Comparison of ENCODE assay signal across 1 cellular context in the genomic region with DNA sequence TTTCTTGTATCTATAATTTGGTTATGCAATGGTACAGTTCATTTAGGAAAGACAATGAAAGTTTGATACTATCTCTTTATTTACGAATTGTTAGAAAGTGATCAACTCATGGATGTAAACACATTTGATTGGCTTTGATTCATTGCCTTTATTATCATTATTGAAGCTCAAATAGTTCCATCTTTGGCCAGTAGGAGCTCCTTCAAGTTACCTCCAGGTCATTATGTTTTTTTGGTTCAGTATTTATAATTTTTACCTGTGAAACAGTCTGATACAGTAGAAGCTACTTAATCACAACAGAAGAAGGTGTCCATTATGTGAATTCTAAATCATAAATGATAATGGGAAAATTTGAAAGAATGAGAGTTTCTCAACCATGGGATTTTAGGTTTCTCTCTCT.
TF ChIP-seq lines count a peak whose summit lies in the region.

No MANE protein-coding gene starts in this region.

TF ChIP-seq in HCT116, 20 proteins besides CTCF, POLR2A, EP300 and RAD21:
- no peak for TF ChIP-seq CBX3 (IDR thresholded peaks at IDR 0.05; ENCODE audit: low read depth)
- TF ChIP-seq EGR1 (IDR thresholded peaks at IDR 0.05; ENCODE audit: low read depth), result no peak
- TF ChIP-seq REST (IDR thresholded peaks at IDR 0.05; ENCODE audit: low read depth), result no peak
- TF ChIP-seq ZNF274 (IDR thresholded peaks at IDR 0.05; ENCODE audit: low read depth, low read length), result no peak
- TF ChIP-seq JUND (IDR thresholded peaks at IDR 0.05), result no peak
- TF ChIP-seq TCF7L2 (IDR thresholded peaks at IDR 0.05; ENCODE audit: borderline replicate concordance, extremely low read depth, insufficient read depth, insufficient read length), result no peak
- TF ChIP-seq EZH2phosphoT487 (IDR thresholded peaks at IDR 0.05; ENCODE audit: borderline replicate concordance), result no peak
- no peak for TF ChIP-seq SRF (IDR thresholded peaks at IDR 0.05; ENCODE audit: low read depth)
- TF ChIP-seq POLR2AphosphoS5 (IDR thresholded peaks at IDR 0.05; ENCODE audit: low read depth, low read length), result no peak
- no peak for TF ChIP-seq SIN3A (IDR thresholded peaks at IDR 0.05; ENCODE audit: low read depth)
- TF ChIP-seq, protein P1, sequence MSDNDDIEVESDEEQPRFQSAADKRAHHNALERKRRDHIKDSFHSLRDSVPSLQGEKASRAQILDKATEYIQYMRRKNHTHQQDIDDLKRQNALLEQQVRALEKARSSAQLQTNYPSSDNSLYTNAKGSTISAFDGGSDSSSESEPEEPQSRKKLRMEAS (IDR thresholded peaks at IDR 0.05), result no peak
- TF ChIP-seq EZH2 (IDR thresholded peaks at IDR 0.05), result no peak
- no peak for TF ChIP-seq SP1 (IDR thresholded peaks at IDR 0.05; ENCODE audit: low read depth)
- TF ChIP-seq CEBPB (IDR thresholded peaks at IDR 0.05; ENCODE audit: low read depth), result no peak
- no peak for TF ChIP-seq ZFX (IDR thresholded peaks at IDR 0.05)
- TF ChIP-seq, protein P2, sequence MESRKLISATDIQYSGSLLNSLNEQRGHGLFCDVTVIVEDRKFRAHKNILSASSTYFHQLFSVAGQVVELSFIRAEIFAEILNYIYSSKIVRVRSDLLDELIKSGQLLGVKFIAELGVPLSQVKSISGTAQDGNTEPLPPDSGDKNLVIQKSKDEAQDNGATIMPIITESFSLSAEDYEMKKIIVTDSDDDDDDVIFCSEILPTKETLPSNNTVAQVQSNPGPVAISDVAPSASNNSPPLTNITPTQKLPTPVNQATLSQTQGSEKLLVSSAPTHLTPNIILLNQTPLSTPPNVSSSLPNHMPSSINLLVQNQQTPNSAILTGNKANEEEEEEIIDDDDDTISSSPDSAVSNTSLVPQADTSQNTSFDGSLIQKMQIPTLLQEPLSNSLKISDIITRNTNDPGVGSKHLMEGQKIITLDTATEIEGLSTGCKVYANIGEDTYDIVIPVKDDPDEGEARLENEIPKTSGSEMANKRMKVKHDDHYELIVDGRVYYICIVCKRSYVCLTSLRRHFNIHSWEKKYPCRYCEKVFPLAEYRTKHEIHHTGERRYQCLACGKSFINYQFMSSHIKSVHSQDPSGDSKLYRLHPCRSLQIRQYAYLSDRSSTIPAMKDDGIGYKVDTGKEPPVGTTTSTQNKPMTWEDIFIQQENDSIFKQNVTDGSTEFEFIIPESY (IDR thresholded peaks at IDR 0.05; ENCODE audit: extremely low read depth, insufficient replicate concordance, low read length), result no peak
- TF ChIP-seq YY1 (IDR thresholded peaks at IDR 0.05; ENCODE audit: extremely low read depth, insufficient replicate concordance, low read depth, low read length), result no peak
- TF ChIP-seq ELF1 (IDR thresholded peaks at IDR 0.05; ENCODE audit: borderline replicate concordance, low read depth), result no peak
TF ChIP-seq in HCT116: peak in this region for 0.
